1 cellular context compared by ENCODE assay signal in the genomic region with DNA sequence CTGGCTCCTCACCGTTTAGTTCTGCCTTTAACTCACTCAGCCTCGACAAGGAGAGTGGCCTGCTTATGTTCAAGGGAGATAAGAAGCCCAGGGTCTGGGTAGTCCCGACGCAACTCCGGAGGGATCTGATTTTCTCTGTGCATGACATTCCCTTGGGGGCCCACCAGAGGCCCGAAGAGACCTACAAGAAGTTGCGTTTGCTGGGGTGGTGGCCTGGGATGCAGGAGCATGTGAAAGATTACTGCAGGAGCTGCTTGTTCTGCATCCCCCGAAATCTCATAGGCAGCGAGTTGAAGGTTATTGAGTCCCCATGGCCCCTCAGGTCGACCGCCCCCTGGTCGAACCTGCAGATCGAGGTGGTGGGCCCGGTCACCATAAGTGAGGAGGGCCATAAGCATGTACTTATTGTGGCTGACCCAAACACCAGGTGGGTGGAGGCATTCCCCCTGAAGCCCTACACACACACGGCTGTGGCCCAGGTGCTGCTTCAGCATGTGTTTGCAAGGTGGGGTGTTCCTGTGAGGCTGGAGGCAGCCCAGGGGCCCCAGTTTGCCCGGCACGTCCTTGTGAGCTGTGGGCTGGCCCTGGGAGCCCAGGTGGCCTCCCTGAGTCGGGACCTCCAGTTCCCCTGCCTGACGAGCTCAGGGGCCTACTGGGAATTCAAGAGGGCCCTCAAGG.
TF ChIP-seq lines count a peak whose summit lies in the region.

No MANE protein-coding gene starts in this region.

TF ChIP-seq in K562, 482 proteins besides CTCF, POLR2A, EP300 and RAD21 (continued from another document):
- TF ChIP-seq E2F6 (IDR thresholded peaks at IDR 0.05; ENCODE audit: borderline replicate concordance in 1 of 2, extremely low read depth in 1 of 2, insufficient read depth in 1 of 2, insufficient read length in 1 of 2, low read depth in 1 of 2, low read length in 1 of 2, poor library complexity in 1 of 2, severe bottlenecking in 1 of 2) (no peak), SMAD4 (CRISPR knock-in tag; conservative IDR thresholded peaks at IDR 0.05) (no peak), ZNF280A (IDR thresholded peaks at IDR 0.05; ENCODE audit: low read depth, partially characterized antibody) (no peak), CHCHD3 (CRISPR knock-in tag; IDR thresholded peaks at IDR 0.05) (no peak), TRIM28 (IDR thresholded peaks at IDR 0.05) (no peak), KLF10 (CRISPR knock-in tag; IDR thresholded peaks at IDR 0.05) (no peak), ZNF217 (CRISPR knock-in tag; IDR thresholded peaks at IDR 0.05) (no peak), ERF (CRISPR knock-in tag; IDR thresholded peaks at IDR 0.05) (no peak), NCOA1 (IDR thresholded peaks at IDR 0.05; ENCODE audit: low read depth) (no peak), NRF1 (conservative IDR thresholded peaks at IDR 0.05 in 1 of 2, IDR thresholded peaks at IDR 0.05 in 1 of 2) (peak; percentile 64 to 68), GABPA (tag; conservative IDR thresholded peaks at IDR 0.05; ENCODE audit: low read depth) (no peak), USF1 (CRISPR knock-in tag; IDR thresholded peaks at IDR 0.05) (no peak), ZNF232 (CRISPR knock-in tag; IDR thresholded peaks at IDR 0.05) (no peak), ZNF436 (CRISPR knock-in tag; IDR thresholded peaks at IDR 0.05) (no peak), TCF3 (CRISPR knock-in tag; IDR thresholded peaks at IDR 0.05) (peak; percentile 74), MED1 (CRISPR knock-in tag; IDR thresholded peaks at IDR 0.05; ENCODE audit: borderline replicate concordance) (no peak), CREB3L1 (IDR thresholded peaks at IDR 0.05; ENCODE audit: borderline replicate concordance, low read depth) (no peak), PRMT5 (CRISPR knock-in tag; IDR thresholded peaks at IDR 0.05) (no peak), AFF1 (IDR thresholded peaks at IDR 0.05; ENCODE audit: low read depth in 1 of 2, partially characterized antibody in 2 of 2) (no peak), OTX1 (CRISPR knock-in tag; IDR thresholded peaks at IDR 0.05) (no peak), ZNF146 (CRISPR knock-in tag; IDR thresholded peaks at IDR 0.05; ENCODE audit: unreplicated experiment) (no peak), SAFB2 (IDR thresholded peaks at IDR 0.05; ENCODE audit: borderline replicate concordance, low read depth, low read length, severe bottlenecking) (no peak), RCOR1 (IDR thresholded peaks at IDR 0.05; ENCODE audit: borderline replicate concordance in 1 of 2, low read depth in 2 of 2, low read length in 2 of 2) (0 out of 4 replicates have a peak, but pooled peaks of 1 of the 2 experiments have one; percentile 27), HNRNPL (IDR thresholded peaks at IDR 0.05; ENCODE audit: low read depth, low read length) (no peak), CXXC5 (CRISPR knock-in tag; IDR thresholded peaks at IDR 0.05) (0 out of 2 replicates have a peak, but pooled peaks have one; percentile 20), U2AF1 (optimal IDR thresholded peaks at IDR 0.05; ENCODE audit: low read depth, low read length) (no peak)
- TF ChIP-seq, protein P1, sequence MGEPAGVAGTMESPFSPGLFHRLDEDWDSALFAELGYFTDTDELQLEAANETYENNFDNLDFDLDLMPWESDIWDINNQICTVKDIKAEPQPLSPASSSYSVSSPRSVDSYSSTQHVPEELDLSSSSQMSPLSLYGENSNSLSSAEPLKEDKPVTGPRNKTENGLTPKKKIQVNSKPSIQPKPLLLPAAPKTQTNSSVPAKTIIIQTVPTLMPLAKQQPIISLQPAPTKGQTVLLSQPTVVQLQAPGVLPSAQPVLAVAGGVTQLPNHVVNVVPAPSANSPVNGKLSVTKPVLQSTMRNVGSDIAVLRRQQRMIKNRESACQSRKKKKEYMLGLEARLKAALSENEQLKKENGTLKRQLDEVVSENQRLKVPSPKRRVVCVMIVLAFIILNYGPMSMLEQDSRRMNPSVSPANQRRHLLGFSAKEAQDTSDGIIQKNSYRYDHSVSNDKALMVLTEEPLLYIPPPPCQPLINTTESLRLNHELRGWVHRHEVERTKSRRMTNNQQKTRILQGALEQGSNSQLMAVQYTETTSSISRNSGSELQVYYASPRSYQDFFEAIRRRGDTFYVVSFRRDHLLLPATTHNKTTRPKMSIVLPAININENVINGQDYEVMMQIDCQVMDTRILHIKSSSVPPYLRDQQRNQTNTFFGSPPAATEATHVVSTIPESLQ (CRISPR knock-in tag; IDR thresholded peaks at IDR 0.05): no peak
- TF ChIP-seq, protein P2, sequence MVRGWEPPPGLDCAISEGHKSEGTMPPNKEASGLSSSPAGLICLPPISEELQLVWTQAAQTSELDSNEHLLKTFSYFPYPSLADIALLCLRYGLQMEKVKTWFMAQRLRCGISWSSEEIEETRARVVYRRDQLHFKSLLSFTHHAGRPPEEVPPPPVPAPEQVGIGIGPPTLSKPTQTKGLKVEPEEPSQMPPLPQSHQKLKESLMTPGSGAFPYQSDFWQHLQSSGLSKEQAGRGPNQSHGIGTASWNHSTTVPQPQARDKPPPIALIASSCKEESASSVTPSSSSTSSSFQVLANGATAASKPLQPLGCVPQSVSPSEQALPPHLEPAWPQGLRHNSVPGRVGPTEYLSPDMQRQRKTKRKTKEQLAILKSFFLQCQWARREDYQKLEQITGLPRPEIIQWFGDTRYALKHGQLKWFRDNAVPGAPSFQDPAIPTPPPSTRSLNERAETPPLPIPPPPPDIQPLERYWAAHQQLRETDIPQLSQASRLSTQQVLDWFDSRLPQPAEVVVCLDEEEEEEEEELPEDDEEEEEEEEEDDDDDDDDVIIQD (CRISPR knock-in tag; IDR thresholded peaks at IDR 0.05): no peak
- TF ChIP-seq, protein P3, sequence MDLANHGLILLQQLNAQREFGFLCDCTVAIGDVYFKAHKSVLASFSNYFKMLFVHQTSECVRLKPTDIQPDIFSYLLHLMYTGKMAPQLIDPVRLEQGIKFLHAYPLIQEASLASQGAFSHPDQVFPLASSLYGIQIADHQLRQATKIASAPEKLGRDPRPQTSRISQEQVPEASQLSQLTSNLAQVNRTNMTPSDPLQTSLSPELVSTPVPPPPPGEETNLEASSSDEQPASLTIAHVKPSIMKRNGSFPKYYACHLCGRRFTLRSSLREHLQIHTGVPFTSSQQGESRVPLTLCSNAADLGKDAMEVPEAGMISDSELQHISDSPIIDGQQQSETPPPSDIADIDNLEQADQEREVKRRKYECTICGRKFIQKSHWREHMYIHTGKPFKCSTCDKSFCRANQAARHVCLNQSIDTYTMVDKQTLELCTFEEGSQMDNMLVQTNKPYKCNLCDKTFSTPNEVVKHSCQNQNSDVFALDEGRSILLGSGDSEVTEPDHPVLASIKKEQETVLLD (IDR thresholded peaks at IDR 0.05): no peak
